In the genomic region with DNA sequence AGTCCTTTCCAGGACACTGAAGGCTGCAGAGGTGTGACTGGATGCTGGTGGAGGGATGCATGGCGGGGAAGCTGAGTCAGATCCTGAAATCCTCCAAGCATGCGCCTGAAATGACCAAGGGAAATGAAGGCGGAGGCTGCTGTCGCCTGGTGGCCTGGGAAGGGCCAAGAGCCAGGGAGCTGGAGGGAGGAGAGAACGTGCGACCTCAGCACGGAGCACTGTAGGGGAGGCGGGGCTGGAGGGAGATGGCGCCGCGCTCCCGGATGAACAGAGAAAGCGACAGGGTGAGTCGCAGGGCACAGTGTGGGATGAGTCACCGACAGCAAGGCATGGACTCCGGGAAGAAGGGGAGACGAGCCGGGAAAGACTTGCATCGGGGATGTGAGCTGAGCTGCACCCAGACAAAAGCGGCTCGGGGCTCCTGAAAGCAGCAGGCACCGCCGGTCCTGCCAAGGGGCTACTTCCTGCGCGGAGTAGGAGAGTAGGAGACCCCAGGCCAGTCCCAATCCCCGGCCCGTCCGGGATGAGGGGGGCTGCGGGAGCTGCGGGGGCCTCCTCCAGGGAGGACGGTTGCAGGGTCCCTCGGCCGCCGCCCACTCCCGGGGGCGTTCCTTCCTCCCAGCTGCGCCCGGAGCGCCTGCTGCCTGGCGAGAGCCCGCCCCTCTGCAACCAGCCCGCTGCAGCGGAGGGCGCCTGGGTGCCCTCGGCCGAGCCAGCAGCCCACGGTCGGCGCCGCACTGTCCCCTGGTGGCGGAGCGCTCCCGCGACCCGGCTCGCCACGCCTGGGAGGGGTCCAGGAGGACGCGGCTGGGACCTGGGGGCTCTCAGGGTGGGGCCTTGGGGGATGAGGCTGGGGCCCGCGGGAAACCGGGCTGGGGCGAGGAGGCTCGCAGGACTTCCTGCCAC, we compare ENCODE assay signal across 1 cellular context.
A peak's percentile ranks its signal among the peaks of the same experiment; 100 is the strongest.
TF ChIP-seq lines count a peak whose summit lies in the region.

No MANE protein-coding gene starts in this region.

TF ChIP-seq in HepG2, 621 proteins besides CTCF, POLR2A, EP300 and RAD21 (continued from another document and continues in another):
- TF ChIP-seq, protein P1, sequence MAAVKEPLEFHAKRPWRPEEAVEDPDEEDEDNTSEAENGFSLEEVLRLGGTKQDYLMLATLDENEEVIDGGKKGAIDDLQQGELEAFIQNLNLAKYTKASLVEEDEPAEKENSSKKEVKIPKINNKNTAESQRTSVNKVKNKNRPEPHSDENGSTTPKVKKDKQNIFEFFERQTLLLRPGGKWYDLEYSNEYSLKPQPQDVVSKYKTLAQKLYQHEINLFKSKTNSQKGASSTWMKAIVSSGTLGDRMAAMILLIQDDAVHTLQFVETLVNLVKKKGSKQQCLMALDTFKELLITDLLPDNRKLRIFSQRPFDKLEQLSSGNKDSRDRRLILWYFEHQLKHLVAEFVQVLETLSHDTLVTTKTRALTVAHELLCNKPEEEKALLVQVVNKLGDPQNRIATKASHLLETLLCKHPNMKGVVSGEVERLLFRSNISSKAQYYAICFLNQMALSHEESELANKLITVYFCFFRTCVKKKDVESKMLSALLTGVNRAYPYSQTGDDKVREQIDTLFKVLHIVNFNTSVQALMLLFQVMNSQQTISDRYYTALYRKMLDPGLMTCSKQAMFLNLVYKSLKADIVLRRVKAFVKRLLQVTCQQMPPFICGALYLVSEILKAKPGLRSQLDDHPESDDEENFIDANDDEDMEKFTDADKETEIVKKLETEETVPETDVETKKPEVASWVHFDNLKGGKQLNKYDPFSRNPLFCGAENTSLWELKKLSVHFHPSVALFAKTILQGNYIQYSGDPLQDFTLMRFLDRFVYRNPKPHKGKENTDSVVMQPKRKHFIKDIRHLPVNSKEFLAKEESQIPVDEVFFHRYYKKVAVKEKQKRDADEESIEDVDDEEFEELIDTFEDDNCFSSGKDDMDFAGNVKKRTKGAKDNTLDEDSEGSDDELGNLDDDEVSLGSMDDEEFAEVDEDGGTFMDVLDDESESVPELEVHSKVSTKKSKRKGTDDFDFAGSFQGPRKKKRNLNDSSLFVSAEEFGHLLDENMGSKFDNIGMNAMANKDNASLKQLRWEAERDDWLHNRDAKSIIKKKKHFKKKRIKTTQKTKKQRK (IDR thresholded peaks at IDR 0.05; ENCODE audit: low read length) = no peak
- TF ChIP-seq XRCC5 (optimal IDR thresholded peaks at IDR 0.05; ENCODE audit: low read length) = peak; percentile 61
- TF ChIP-seq MYNN (CRISPR knock-in tag; IDR thresholded peaks at IDR 0.05; ENCODE audit: low read depth) = no peak; the same call in 1 of the 2 replicates
- TF ChIP-seq ZNF605 (CRISPR knock-in tag; IDR thresholded peaks at IDR 0.05) = peak; percentile 92
- TF ChIP-seq MAF1 (CRISPR knock-in tag; IDR thresholded peaks at IDR 0.05; ENCODE audit: borderline replicate concordance) = peak; percentile 65; the same call in 1 of the 2 replicates
- TF ChIP-seq PTBP1 (IDR thresholded peaks at IDR 0.05; ENCODE audit: low read depth, low read length, poor library complexity, severe bottlenecking) = peak; percentile 79
- no peak for TF ChIP-seq SIX4 (CRISPR knock-in tag; IDR thresholded peaks at IDR 0.05)
- TF ChIP-seq, protein P2, sequence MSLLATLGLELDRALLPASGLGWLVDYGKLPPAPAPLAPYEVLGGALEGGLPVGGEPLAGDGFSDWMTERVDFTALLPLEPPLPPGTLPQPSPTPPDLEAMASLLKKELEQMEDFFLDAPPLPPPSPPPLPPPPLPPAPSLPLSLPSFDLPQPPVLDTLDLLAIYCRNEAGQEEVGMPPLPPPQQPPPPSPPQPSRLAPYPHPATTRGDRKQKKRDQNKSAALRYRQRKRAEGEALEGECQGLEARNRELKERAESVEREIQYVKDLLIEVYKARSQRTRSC (CRISPR knock-in tag; IDR thresholded peaks at IDR 0.05; ENCODE audit: low read depth) = no peak
- peak; percentile 88 for TF ChIP-seq MEIS1 (CRISPR knock-in tag; IDR thresholded peaks at IDR 0.05; ENCODE audit: borderline replicate concordance)
- no peak for TF ChIP-seq NKX3-1 (CRISPR knock-in tag; IDR thresholded peaks at IDR 0.05)
- TF ChIP-seq THAP11 (CRISPR knock-in tag; IDR thresholded peaks at IDR 0.05) = peak; percentile 56; the same call in 1 of the 2 replicates
- peak; percentile 64 for TF ChIP-seq SP2 (CRISPR knock-in tag; IDR thresholded peaks at IDR 0.05)
- TF ChIP-seq, protein P3, sequence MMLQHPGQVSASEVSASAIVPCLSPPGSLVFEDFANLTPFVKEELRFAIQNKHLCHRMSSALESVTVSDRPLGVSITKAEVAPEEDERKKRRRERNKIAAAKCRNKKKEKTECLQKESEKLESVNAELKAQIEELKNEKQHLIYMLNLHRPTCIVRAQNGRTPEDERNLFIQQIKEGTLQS (CRISPR knock-in tag; IDR thresholded peaks at IDR 0.05) = peak; percentile 82
- no peak for TF ChIP-seq GATA4 (IDR thresholded peaks at IDR 0.05; ENCODE audit: borderline replicate concordance, low read depth)
- TF ChIP-seq RXRA (CRISPR knock-in tag; IDR thresholded peaks at IDR 0.05) = peak; percentile 65; the same call in 1 of the 2 replicates
- TF ChIP-seq, protein P4, sequence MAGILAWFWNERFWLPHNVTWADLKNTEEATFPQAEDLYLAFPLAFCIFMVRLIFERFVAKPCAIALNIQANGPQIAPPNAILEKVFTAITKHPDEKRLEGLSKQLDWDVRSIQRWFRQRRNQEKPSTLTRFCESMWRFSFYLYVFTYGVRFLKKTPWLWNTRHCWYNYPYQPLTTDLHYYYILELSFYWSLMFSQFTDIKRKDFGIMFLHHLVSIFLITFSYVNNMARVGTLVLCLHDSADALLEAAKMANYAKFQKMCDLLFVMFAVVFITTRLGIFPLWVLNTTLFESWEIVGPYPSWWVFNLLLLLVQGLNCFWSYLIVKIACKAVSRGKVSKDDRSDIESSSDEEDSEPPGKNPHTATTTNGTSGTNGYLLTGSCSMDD (CRISPR knock-in tag; IDR thresholded peaks at IDR 0.05) = no peak
- TF ChIP-seq, protein P5, sequence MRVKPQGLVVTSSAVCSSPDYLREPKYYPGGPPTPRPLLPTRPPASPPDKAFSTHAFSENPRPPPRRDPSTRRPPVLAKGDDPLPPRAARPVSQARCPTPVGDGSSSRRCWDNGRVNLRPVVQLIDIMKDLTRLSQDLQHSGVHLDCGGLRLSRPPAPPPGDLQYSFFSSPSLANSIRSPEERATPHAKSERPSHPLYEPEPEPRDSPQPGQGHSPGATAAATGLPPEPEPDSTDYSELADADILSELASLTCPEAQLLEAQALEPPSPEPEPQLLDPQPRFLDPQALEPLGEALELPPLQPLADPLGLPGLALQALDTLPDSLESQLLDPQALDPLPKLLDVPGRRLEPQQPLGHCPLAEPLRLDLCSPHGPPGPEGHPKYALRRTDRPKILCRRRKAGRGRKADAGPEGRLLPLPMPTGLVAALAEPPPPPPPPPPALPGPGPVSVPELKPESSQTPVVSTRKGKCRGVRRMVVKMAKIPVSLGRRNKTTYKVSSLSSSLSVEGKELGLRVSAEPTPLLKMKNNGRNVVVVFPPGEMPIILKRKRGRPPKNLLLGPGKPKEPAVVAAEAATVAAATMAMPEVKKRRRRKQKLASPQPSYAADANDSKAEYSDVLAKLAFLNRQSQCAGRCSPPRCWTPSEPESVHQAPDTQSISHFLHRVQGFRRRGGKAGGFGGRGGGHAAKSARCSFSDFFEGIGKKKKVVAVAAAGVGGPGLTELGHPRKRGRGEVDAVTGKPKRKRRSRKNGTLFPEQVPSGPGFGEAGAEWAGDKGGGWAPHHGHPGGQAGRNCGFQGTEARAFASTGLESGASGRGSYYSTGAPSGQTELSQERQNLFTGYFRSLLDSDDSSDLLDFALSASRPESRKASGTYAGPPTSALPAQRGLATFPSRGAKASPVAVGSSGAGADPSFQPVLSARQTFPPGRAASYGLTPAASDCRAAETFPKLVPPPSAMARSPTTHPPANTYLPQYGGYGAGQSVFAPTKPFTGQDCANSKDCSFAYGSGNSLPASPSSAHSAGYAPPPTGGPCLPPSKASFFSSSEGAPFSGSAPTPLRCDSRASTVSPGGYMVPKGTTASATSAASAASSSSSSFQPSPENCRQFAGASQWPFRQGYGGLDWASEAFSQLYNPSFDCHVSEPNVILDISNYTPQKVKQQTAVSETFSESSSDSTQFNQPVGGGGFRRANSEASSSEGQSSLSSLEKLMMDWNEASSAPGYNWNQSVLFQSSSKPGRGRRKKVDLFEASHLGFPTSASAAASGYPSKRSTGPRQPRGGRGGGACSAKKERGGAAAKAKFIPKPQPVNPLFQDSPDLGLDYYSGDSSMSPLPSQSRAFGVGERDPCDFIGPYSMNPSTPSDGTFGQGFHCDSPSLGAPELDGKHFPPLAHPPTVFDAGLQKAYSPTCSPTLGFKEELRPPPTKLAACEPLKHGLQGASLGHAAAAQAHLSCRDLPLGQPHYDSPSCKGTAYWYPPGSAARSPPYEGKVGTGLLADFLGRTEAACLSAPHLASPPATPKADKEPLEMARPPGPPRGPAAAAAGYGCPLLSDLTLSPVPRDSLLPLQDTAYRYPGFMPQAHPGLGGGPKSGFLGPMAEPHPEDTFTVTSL (CRISPR knock-in tag; IDR thresholded peaks at IDR 0.05; ENCODE audit: borderline replicate concordance) = peak; percentile 41; the same call in 1 of the 2 replicates
- TF ChIP-seq TP53 (CRISPR knock-in tag; conservative IDR thresholded peaks at IDR 0.05) = peak; percentile 92
- peak; percentile 6; the same call in 1 of the 2 replicates for TF ChIP-seq MED13 (CRISPR knock-in tag; IDR thresholded peaks at IDR 0.05)
- TF ChIP-seq PHF5A (CRISPR knock-in tag; IDR thresholded peaks at IDR 0.05; ENCODE audit: low read depth, unreplicated experiment) = no peak
- peak; percentile 30; the same call in 1 of the 2 replicates for TF ChIP-seq ZIK1 (CRISPR knock-in tag; IDR thresholded peaks at IDR 0.05; ENCODE audit: borderline replicate concordance, low read depth)
- TF ChIP-seq NFE2L1 (CRISPR knock-in tag; IDR thresholded peaks at IDR 0.05; ENCODE audit: borderline replicate concordance) = no peak
- peak; percentile 75; the same call in 1 of the 2 replicates for TF ChIP-seq ZNF766 (CRISPR knock-in tag; IDR thresholded peaks at IDR 0.05; ENCODE audit: borderline replicate concordance)
- TF ChIP-seq JARID2 (CRISPR knock-in tag; IDR thresholded peaks at IDR 0.05; ENCODE audit: insufficient replicate concordance) = no peak
- peak; percentile 98 for TF ChIP-seq HNRNPK (IDR thresholded peaks at IDR 0.05; ENCODE audit: low read depth, low read length, poor library complexity, severe bottlenecking)
- TF ChIP-seq ATRX (CRISPR knock-in tag; IDR thresholded peaks at IDR 0.05; ENCODE audit: borderline replicate concordance) = no peak
- TF ChIP-seq, protein P6, sequence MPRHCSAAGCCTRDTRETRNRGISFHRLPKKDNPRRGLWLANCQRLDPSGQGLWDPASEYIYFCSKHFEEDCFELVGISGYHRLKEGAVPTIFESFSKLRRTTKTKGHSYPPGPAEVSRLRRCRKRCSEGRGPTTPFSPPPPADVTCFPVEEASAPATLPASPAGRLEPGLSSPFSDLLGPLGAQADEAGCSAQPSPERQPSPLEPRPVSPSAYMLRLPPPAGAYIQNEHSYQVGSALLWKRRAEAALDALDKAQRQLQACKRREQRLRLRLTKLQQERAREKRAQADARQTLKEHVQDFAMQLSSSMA (CRISPR knock-in tag; IDR thresholded peaks at IDR 0.05) = peak; percentile 94; the same call in 1 of the 2 replicates
- no peak for TF ChIP-seq ZNF432 (CRISPR knock-in tag; IDR thresholded peaks at IDR 0.05; ENCODE audit: borderline replicate concordance)
- 0 out of 2 replicates have a peak, but pooled peaks have one; percentile 18 for TF ChIP-seq ZNF841 (CRISPR knock-in tag; IDR thresholded peaks at IDR 0.05; ENCODE audit: borderline replicate concordance)
- TF ChIP-seq HMGA1 (CRISPR knock-in tag; conservative IDR thresholded peaks at IDR 0.05) = no peak
- peak; percentile 78; the same call in 1 of the 2 replicates for TF ChIP-seq PAX8 (CRISPR knock-in tag; IDR thresholded peaks at IDR 0.05; ENCODE audit: borderline replicate concordance)
- no peak for TF ChIP-seq PAWR (CRISPR knock-in tag; IDR thresholded peaks at IDR 0.05; ENCODE audit: borderline replicate concordance)
- TF ChIP-seq ZNF777 (CRISPR knock-in tag; IDR thresholded peaks at IDR 0.05) = peak; percentile 40
- TF ChIP-seq ZNF510 (CRISPR knock-in tag; IDR thresholded peaks at IDR 0.05; ENCODE audit: low read depth) = peak; percentile 36; the same call in 1 of the 2 replicates
- no peak for TF ChIP-seq NFIB (CRISPR knock-in tag; IDR thresholded peaks at IDR 0.05; ENCODE audit: borderline replicate concordance)
- TF ChIP-seq ISL2 (CRISPR knock-in tag; IDR thresholded peaks at IDR 0.05) = peak; percentile 38; the same call in 1 of the 2 replicates
- TF ChIP-seq, protein P7, sequence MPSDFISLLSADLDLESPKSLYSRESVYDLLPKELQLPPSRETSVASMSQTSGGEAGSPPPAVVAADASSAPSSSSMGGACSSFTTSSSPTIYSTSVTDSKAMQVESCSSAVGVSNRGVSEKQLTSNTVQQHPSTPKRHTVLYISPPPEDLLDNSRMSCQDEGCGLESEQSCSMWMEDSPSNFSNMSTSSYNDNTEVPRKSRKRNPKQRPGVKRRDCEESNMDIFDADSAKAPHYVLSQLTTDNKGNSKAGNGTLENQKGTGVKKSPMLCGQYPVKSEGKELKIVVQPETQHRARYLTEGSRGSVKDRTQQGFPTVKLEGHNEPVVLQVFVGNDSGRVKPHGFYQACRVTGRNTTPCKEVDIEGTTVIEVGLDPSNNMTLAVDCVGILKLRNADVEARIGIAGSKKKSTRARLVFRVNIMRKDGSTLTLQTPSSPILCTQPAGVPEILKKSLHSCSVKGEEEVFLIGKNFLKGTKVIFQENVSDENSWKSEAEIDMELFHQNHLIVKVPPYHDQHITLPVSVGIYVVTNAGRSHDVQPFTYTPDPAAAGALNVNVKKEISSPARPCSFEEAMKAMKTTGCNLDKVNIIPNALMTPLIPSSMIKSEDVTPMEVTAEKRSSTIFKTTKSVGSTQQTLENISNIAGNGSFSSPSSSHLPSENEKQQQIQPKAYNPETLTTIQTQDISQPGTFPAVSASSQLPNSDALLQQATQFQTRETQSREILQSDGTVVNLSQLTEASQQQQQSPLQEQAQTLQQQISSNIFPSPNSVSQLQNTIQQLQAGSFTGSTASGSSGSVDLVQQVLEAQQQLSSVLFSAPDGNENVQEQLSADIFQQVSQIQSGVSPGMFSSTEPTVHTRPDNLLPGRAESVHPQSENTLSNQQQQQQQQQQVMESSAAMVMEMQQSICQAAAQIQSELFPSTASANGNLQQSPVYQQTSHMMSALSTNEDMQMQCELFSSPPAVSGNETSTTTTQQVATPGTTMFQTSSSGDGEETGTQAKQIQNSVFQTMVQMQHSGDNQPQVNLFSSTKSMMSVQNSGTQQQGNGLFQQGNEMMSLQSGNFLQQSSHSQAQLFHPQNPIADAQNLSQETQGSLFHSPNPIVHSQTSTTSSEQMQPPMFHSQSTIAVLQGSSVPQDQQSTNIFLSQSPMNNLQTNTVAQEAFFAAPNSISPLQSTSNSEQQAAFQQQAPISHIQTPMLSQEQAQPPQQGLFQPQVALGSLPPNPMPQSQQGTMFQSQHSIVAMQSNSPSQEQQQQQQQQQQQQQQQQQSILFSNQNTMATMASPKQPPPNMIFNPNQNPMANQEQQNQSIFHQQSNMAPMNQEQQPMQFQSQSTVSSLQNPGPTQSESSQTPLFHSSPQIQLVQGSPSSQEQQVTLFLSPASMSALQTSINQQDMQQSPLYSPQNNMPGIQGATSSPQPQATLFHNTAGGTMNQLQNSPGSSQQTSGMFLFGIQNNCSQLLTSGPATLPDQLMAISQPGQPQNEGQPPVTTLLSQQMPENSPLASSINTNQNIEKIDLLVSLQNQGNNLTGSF (CRISPR knock-in tag; IDR thresholded peaks at IDR 0.05) = peak; percentile 59
- peak; percentile 84 for TF ChIP-seq TAF1 (CRISPR knock-in tag; IDR thresholded peaks at IDR 0.05)
- TF ChIP-seq ZNF678 (CRISPR knock-in tag; IDR thresholded peaks at IDR 0.05) = no peak; the same call in 1 of the 2 replicates
- TF ChIP-seq KLF15 (CRISPR knock-in tag; IDR thresholded peaks at IDR 0.05; ENCODE audit: borderline replicate concordance) = no peak; the same call in 1 of the 2 replicates
- 0 out of 2 replicates have a peak, but pooled peaks have one; percentile 46 for TF ChIP-seq FIP1L1 (IDR thresholded peaks at IDR 0.05; ENCODE audit: borderline replicate concordance, insufficient read depth, low read depth, low read length)
